Comparison of ENCODE assay signal across 8 cellular contexts in genomic region chr9:93134018-93134739, GRCh38. TPM values are rescaled to one million over a fixed set of nuclear protein-coding genes. Genes with fewer than 3 reads are reported as not detected.
A peak's percentile ranks its signal among the peaks of the same experiment; 100 is the strongest.
DNase-seq lines count a peak whose midpoint lies in the region; ATAC-seq and TF ChIP-seq lines count a peak whose summit lies in the region.

NINJ1 (minus strand) TSS chr9:93134251; CDS start chr9:93134217, 34 bp downstream.

- H3K36me3 ChIP-seq in WERI-Rb-1, result no peaks in the 10 kb centered on the region
- H3K36me3 ChIP-seq in breast epithelium, result no peaks in the 10 kb centered on the region

- H3K27ac ChIP-seq in WERI-Rb-1 (peak within 1 kb of the TSS; percentile 78), breast epithelium (peak within 1 kb of the TSS; percentile 91 to 94)

- peak; percentile 66 for ATAC-seq in GM21737 (IDR thresholded peaks at IDR 0.05; ENCODE audit: unreplicated experiment)

- no peaks in the 10 kb centered on the region for H3K27me3 ChIP-seq in WERI-Rb-1 (ENCODE audit: insufficient read depth, low read depth, severe bottlenecking)
- H3K27me3 ChIP-seq in breast epithelium, result no peaks in the 10 kb centered on the region

- H3K4me1 ChIP-seq in breast epithelium, result peaks cover 22 to 32% of the 10 kb centered on the region in 2 donors

- TF ChIP-seq CTCF in GM10266 (IDR thresholded peaks at IDR 0.05; ENCODE audit: control insufficient read depth, insufficient read depth, low read depth, missing control alignments) (no peak), WERI-Rb-1 (IDR thresholded peaks at IDR 0.05; ENCODE audit: low read depth, low read length) (no peak), breast epithelium (IDR thresholded peaks at IDR 0.05) (peak in 1 of 3 donors; percentile 13)

- peak; percentile 35 for TF ChIP-seq POLR2A in breast epithelium (IDR thresholded peaks at IDR 0.05)

- intact Hi-C loops in breast epithelium (cut with DNase I; ENCODE audit: low total_unique reads), result loop anchor here (5.0 kb wide), 1 partner anchor 37 kb away; the partner anchor contains the start of gene CARD19

- H3K4me3 ChIP-seq in WERI-Rb-1 (ENCODE audit: low read depth, low read length), result peak within 1 kb of the TSS; percentile 81
- H3K4me3 ChIP-seq in breast epithelium, result peak within 1 kb of the TSS; percentile 61 to 86 (median 84)

- DNase-seq in GM10266 (ENCODE audit: extremely low spot score) (peak; percentile 93), Kasumi-1 (lab: John Stamatoyannopoulos, UW) (peak; percentile 30 to 35), WERI-Rb-1 (peak; percentile 65), breast epithelium (ENCODE audit: low spot score in 2 of 2) (peak in 1 of 2 donors; percentile 65), islet precursor cell (peak; percentile 78), putamen (ENCODE audit: low spot score) (no peak)
- DNase-seq in stimulated activated CD4-positive, alpha-beta T cell treated with anti-CD3 and anti-CD28 coated beads, Interleukin-15, amount 100 ng/mL, for 1 hour (ENCODE audit: low read depth in 1 of 2, low spot score in 1 of 2), result peak; percentile 63 to 84

- H3K9me3 ChIP-seq in WERI-Rb-1 (ENCODE audit: severe bottlenecking) (peaks cover 3% of the 10 kb centered on the region), breast epithelium (no peaks in the 10 kb centered on the region)

RNA-seq across cellular contexts. Expression of gene NINJ1, which starts in this region (rescaled TPM):
- total RNA-seq in breast epithelium, result 100 to 1,000 TPM in 2 of 3 donors, 10 to 100 TPM in 1; 89.8 to 109 (median 109) TPM
